ENCODE assay signal across 8 cellular contexts in genomic region chr15:76339302-76340197, GRCh38. TPM values are rescaled to one million over a fixed set of nuclear protein-coding genes. Genes with fewer than 3 reads are reported as not detected.
A peak's percentile ranks its signal among the peaks of the same experiment; 100 is the strongest.
DNase-seq lines count a peak whose midpoint lies in the region; ATAC-seq, FAIRE-seq and TF ChIP-seq lines count a peak whose summit lies in the region.

No MANE protein-coding gene starts in this region.

- H3K27ac Mint-ChIP-seq in naive B cell = peak overlapping the region in 4 of 6 donors; percentile 31 to 88 (median 64)

- no peak overlapping the region for H3K9ac ChIP-seq in HUES6 (ENCODE audit: low read length)

- H3K36me3 Mint-ChIP-seq in naive B cell = peaks cover 0 to 7% of the 10 kb centered on the region in 2 donors

- TF ChIP-seq CTCF in BE2C (IDR thresholded peaks at IDR 0.05; ENCODE audit: low read depth, low read length) (no peak), breast epithelium (IDR thresholded peaks at IDR 0.05) (no peak)

- H3K4me1 ChIP-seq in BE2C (no peaks in the 10 kb centered on the region), HUES6 (ENCODE audit: control insufficient read depth, insufficient read depth, low read length) (peaks cover 44% of the 10 kb centered on the region), breast epithelium (peaks cover 12 to 15% of the 10 kb centered on the region in 2 donors)

- H3K9me3 Mint-ChIP-seq in naive B cell = peaks cover 0 to 24% (median 10%) of the 10 kb centered on the region in 7 donors

- H3K9me3 ChIP-seq in BE2C (peaks cover 5% of the 10 kb centered on the region; the same call in 1 of the 2 replicates), HUES6 (ENCODE audit: control insufficient read depth, insufficient read depth, low read depth, low read length) (no peaks in the 10 kb centered on the region), breast epithelium (no peaks in the 10 kb centered on the region)

- H3K4me3 Mint-ChIP-seq in naive B cell = peak overlapping the region; percentile 74 to 95 (median 92)

- peaks cover 52 to 71% (median 66%) of the 10 kb centered on the region in 3 donors for H3K4me1 Mint-ChIP-seq in naive B cell

- H3K27me3 ChIP-seq in BE2C (peaks cover 100% of the 10 kb centered on the region), HUES6 (ENCODE audit: control insufficient read depth, insufficient read depth, low read length) (peaks cover 100% of the 10 kb centered on the region), breast epithelium (peaks cover 28 to 100% of the 10 kb centered on the region in 2 donors)

- H3K27ac ChIP-seq in HUES6 (ENCODE audit: low read depth, low read length) (no peak overlapping the region), breast epithelium (no peak overlapping the region)

- DNase-seq in BE2C = no peak
- DNase-seq in breast epithelium (ENCODE audit: low spot score in 2 of 2) = no peak
- DNase-seq in naive B cell = no peak
- DNase-seq in central memory CD4-positive, alpha-beta T cell = no peak
- DNase-seq in cortex of kidney (lab: John Stamatoyannopoulos, UW) = no peak
- DNase-seq in RCC 7860 (ENCODE audit: low spot score) = no peak

- TF ChIP-seq POLR2A in breast epithelium (IDR thresholded peaks at IDR 0.05) = no peak

- H3K4me3 ChIP-seq in BE2C (ENCODE audit: low read depth, low read length) (peak overlapping the region; percentile 43), HUES6 (ENCODE audit: low read depth, low read length) (peak overlapping the region; percentile 50), breast epithelium (peak overlapping the region; percentile 28 to 63 (median 41))

- peak; percentile 3 for ATAC-seq in naive B cell (ENCODE audit: low read depth in 2 of 2)
- ATAC-seq in GM21367 (IDR thresholded peaks at IDR 0.05; ENCODE audit: unreplicated experiment) = no peak

- H3K27me3 Mint-ChIP-seq in naive B cell = peaks cover 74 to 82% (median 76%) of the 10 kb centered on the region in 3 donors

- intact Hi-C loops in breast epithelium (cut with DNase I; ENCODE audit: low total_unique reads) = no loop called here

- no peak for FAIRE-seq in RCC 7860 (lab: Jason Lieb, UNC)

- H3K36me3 ChIP-seq in BE2C = no peaks in the 10 kb centered on the region
- H3K36me3 ChIP-seq in HUES6 (ENCODE audit: control insufficient read depth, insufficient read depth, low read length) = no peaks in the 10 kb centered on the region
- H3K36me3 ChIP-seq in breast epithelium = no peaks in the 10 kb centered on the region

RNA-seq across cellular contexts. Expression of gene ISL2, which starts 3.0 kb away (rescaled TPM):
- 0.42 TPM for polyA plus RNA-seq in BE2C (2012; ENCODE audit: insufficient read depth, insufficient read length, low read depth)
- under 1 TPM in 1 of 3 donors, not detected in 2; 0.29 TPM for total RNA-seq in breast epithelium
- not detected for polyA plus RNA-seq in naive B cell (ENCODE audit: low read depth in 6 of 6)

RNA-seq across cellular contexts. Expression of gene ETFA, which starts 28.3 kb away (rescaled TPM):
- polyA plus RNA-seq in BE2C (2012; ENCODE audit: insufficient read depth, insufficient read length, low read depth) = 159 TPM
- 100 to 1,000 TPM in 2 of 3 donors, 10 to 100 TPM in 1; 96.0 to 108 (median 108) TPM for total RNA-seq in breast epithelium
- polyA plus RNA-seq in naive B cell (ENCODE audit: low read depth in 6 of 6) = 100 to 1,000 TPM in 4 of 6 donors, 10 to 100 TPM in 2; 88.5 to 115 (median 105) TPM
